Comparison of ENCODE assay signal across 21 cellular contexts in the genomic region with DNA sequence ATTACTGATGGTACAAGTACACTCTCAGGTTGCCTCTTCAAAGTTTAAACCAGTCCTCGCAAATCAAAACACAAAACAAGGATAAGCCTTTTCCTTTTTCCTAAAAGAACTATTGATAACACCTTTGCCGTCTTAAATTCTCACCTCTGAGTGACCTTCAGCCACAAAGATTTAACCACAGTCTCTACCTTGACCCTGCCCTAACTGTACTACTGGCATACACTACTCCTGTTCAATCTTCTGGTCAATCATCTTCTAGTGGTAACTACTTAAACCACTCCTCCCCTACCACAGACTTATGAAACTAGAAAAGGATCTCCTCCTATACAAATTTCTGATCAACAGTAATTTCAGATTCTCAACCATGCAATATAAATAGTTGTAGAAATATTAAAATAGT. TPM values are rescaled to one million over a fixed set of nuclear protein-coding genes. Genes with fewer than 3 reads are reported as not detected.
DNase-seq lines count a peak whose midpoint lies in the region; ATAC-seq, FAIRE-seq and TF ChIP-seq lines count a peak whose summit lies in the region.
"Had no signal": no experiment of that assay in that cellular context is flagged by ENCODE, and none has a peak within 500 bp of the region (broad histone marks: within the 10 kb centered on the region; RNA-seq: fewer than 3 reads in every experiment).

No MANE protein-coding gene starts in this region.

- no peaks in the 10 kb centered on the region for H3K36me3 Mint-ChIP-seq in natural killer cell

- H3K9me3 ChIP-seq in uterus: no peaks in the 10 kb centered on the region
- H3K9me3 ChIP-seq: heart left ventricle had no signal

- no peak overlapping the region for H3K27ac ChIP-seq in uterus
- H3K27ac ChIP-seq: heart left ventricle had no signal

- intact Hi-C loops in uterus (cut with DNase I; ENCODE audit: low total_unique reads): no loop called here
- intact Hi-C loops in natural killer cell (cut with micrococcal nuclease): no loop called here

- peak overlapping the region in 1 of 2 donors; percentile 60 for H3K27ac Mint-ChIP-seq in natural killer cell
- H3K27ac Mint-ChIP-seq: activated naive CD8-positive, alpha-beta T cell treated with anti-CD3 and anti-CD28 coated beads, Interleukin-2, amount 10 ng/mL, durations not matched to agents 7 days and 5 days; natural killer cell treated with Interleukin-12 subunit alpha and Interleukin-12 subunit beta and Interleukin-15 and Interleukin-18, amount 100 ng/mL, for 72 hours had no signal

- TF ChIP-seq CTCF in uterus (IDR thresholded peaks at IDR 0.05) (no peak), natural killer cell (IDR thresholded peaks at IDR 0.05) (no peak), D721Med (IDR thresholded peaks at IDR 0.05; ENCODE audit: insufficient read depth, missing control alignments) (no peak)

- FAIRE-seq in D721Med (lab: Jason Lieb, UNC): no peak

- no peaks in the 10 kb centered on the region for H3K36me3 ChIP-seq in uterus

- H3K4me1 Mint-ChIP-seq in natural killer cell: peaks cover 24 to 25% of the 10 kb centered on the region in 2 donors

- no peaks in the 10 kb centered on the region for H3K27me3 ChIP-seq in uterus
- H3K27me3 ChIP-seq: heart left ventricle had no signal

- no peaks in the 10 kb centered on the region for H3K27me3 Mint-ChIP-seq in natural killer cell (ENCODE audit: low read depth in 2 of 2)
- H3K27me3 Mint-ChIP-seq: activated naive CD8-positive, alpha-beta T cell treated with anti-CD3 and anti-CD28 coated beads, Interleukin-2, amount 10 ng/mL, durations not matched to agents 7 days and 5 days; natural killer cell treated with Interleukin-12 subunit alpha and Interleukin-12 subunit beta and Interleukin-15 and Interleukin-18, amount 100 ng/mL, for 72 hours had no signal

- no peak overlapping the region for H3K4me3 ChIP-seq in uterus
- H3K4me3 ChIP-seq: heart left ventricle had no signal

- H3K9me3 Mint-ChIP-seq in natural killer cell: no peaks in the 10 kb centered on the region
- H3K9me3 Mint-ChIP-seq: activated naive CD8-positive, alpha-beta T cell treated with anti-CD3 and anti-CD28 coated beads, Interleukin-2, amount 10 ng/mL, durations not matched to agents 7 days and 5 days; natural killer cell treated with Interleukin-12 subunit alpha and Interleukin-12 subunit beta and Interleukin-15 and Interleukin-18, amount 100 ng/mL, for 72 hours had no signal

- no peak overlapping the region for H3K4me3 Mint-ChIP-seq in natural killer cell
- H3K4me3 Mint-ChIP-seq: activated naive CD8-positive, alpha-beta T cell treated with anti-CD3 and anti-CD28 coated beads, Interleukin-2, amount 10 ng/mL, durations not matched to agents 7 days and 5 days; natural killer cell treated with Interleukin-12 subunit alpha and Interleukin-12 subunit beta and Interleukin-15 and Interleukin-18, amount 100 ng/mL, for 72 hours had no signal

- DNase-seq in NCI-H510A treated with DMSO at 0.1 percent for 48 hours (lab: John Stamatoyannopoulos, UW) (no peak), uterus (no peak), natural killer cell (no peak), D721Med (ENCODE audit: insufficient read length, low spot score) (no peak)
- DNase-seq: activated naive CD8-positive, alpha-beta T cell treated with anti-CD3 and anti-CD28 coated beads, Interleukin-2, amount 10 ng/mL, durations not matched to agents 7 days and 5 days; activated T-cell treated with anti-CD3 and anti-CD28 coated beads for 4 hours; caudate nucleus; DMS 273 treated with DMSO at 0.1 percent for 48 hours; heart left ventricle; left colon; NCI-H226; OCI-M1; retina; stimulated activated CD4-positive, alpha-beta T cell treated with anti-CD3 and anti-CD28 coated beads, Interleukin-2, amount 100 ng/mL, for 24 hours; SW 1271 had no signal

- ATAC-seq in GM18858 (IDR thresholded peaks at IDR 0.05; ENCODE audit: unreplicated experiment): peak; percentile 82
- ATAC-seq in GM21390 (IDR thresholded peaks at IDR 0.05; ENCODE audit: unreplicated experiment): peak; percentile 80
- peak; percentile 99 for ATAC-seq in HG02943 (IDR thresholded peaks at IDR 0.05; ENCODE audit: low read depth, unreplicated experiment)
- ATAC-seq in HG03571 (IDR thresholded peaks at IDR 0.05; ENCODE audit: unreplicated experiment): peak; percentile 95
- no peak for ATAC-seq in natural killer cell
- ATAC-seq: activated CD4-positive, CD25-positive, alpha-beta regulatory T cell treated with anti-CD3 and anti-CD28 coated beads, Interleukin-2, amount 50 U/mL, for 24 hours; heart left ventricle; left colon; natural killer cell treated with Interleukin-12 subunit alpha and Interleukin-12 subunit beta and Interleukin-15 and Interleukin-18, amount 100 ng/mL, for 72 hours had no signal

- H3K4me1 ChIP-seq in uterus: no peaks in the 10 kb centered on the region

- TF ChIP-seq POLR2A in uterus (IDR thresholded peaks at IDR 0.05): no peak

RNA-seq across cellular contexts. Expression of gene UPF2, which starts 15.1 kb away (rescaled TPM):
- 10 to 100 TPM; 17.4 to 35.7 (median 28.0) TPM for total RNA-seq in uterus
- total RNA-seq in natural killer cell: 10 to 100 TPM; 29.3 to 33.2 (median 30.1) TPM

RNA-seq across cellular contexts. Expression of gene DHTKD1, which starts 41.2 kb away (rescaled TPM):
- total RNA-seq in uterus: 10 to 100 TPM; 27.5 to 53.5 (median 32.7) TPM
- total RNA-seq in natural killer cell: 10 to 100 TPM; 14.4 to 17.3 (median 14.8) TPM

Comparison
In these comparisons a context has a peak if more than half of its experiments do, and no peak if none do; other contexts are left out.
1. ATAC-seq: peak in GM18858 (single experiment), GM21390 (single experiment), HG02943 (single experiment) and HG03571 (single experiment); none in natural killer cell (0 of 3).